1 cellular context compared by ENCODE assay signal in genomic region chr19:18118420-18119242, GRCh38.
TF ChIP-seq lines count a peak whose summit lies in the region.

No MANE protein-coding gene starts in this region.

TF ChIP-seq in HCT116, 20 proteins besides CTCF, POLR2A, EP300 and RAD21:
- TF ChIP-seq REST (IDR thresholded peaks at IDR 0.05; ENCODE audit: low read depth) (no peak), SP1 (IDR thresholded peaks at IDR 0.05; ENCODE audit: low read depth) (no peak), SRF (IDR thresholded peaks at IDR 0.05; ENCODE audit: low read depth) (no peak), EGR1 (IDR thresholded peaks at IDR 0.05; ENCODE audit: low read depth) (no peak), TCF7L2 (IDR thresholded peaks at IDR 0.05; ENCODE audit: borderline replicate concordance, extremely low read depth, insufficient read depth, insufficient read length) (no peak), CEBPB (IDR thresholded peaks at IDR 0.05; ENCODE audit: low read depth) (no peak), YY1 (IDR thresholded peaks at IDR 0.05; ENCODE audit: extremely low read depth, insufficient replicate concordance, low read depth, low read length) (no peak), POLR2AphosphoS5 (IDR thresholded peaks at IDR 0.05; ENCODE audit: low read depth, low read length) (no peak), CBX3 (IDR thresholded peaks at IDR 0.05; ENCODE audit: low read depth) (no peak), FOSL1 (IDR thresholded peaks at IDR 0.05; ENCODE audit: low read depth) (no peak), ZNF274 (IDR thresholded peaks at IDR 0.05; ENCODE audit: low read depth, low read length) (no peak), ATF3 (IDR thresholded peaks at IDR 0.05) (no peak), SIN3A (IDR thresholded peaks at IDR 0.05; ENCODE audit: low read depth) (no peak), ZFX (IDR thresholded peaks at IDR 0.05) (no peak)
